In genomic region chr21:14645702-14646101, GRCh38 we compare ENCODE assay signal across 33 cellular contexts.
"Had no signal": no experiment of that assay in that cellular context is flagged by ENCODE, and none has a peak within 500 bp of the region (broad histone marks: within the 10 kb centered on the region; RNA-seq: fewer than 3 reads in every experiment).

No MANE protein-coding gene starts in this region.

- H3K36me3 ChIP-seq: adrenal gland, ascending aorta, brain microvascular endothelial cell, breast epithelium, cardiac muscle cell had no signal

- FAIRE-seq: astrocyte, bronchial epithelial cell had no signal

- H3K4me1 ChIP-seq: adrenal gland, ascending aorta, body of pancreas, breast epithelium had no signal

- H3K9me3 ChIP-seq: adrenal gland, body of pancreas had no signal

- ATAC-seq: activated naive CD4-positive, alpha-beta T cell treated with anti-CD3 and anti-CD28 coated beads, Interleukin-2, amount 50 U/mL, for 72 hours; activated naive CD8-positive, alpha-beta T cell treated with anti-CD3 and anti-CD28 coated beads, Interleukin-2, amount 50 U/mL, for 24 hours; activated T-cell treated with anti-CD3 and anti-CD28 coated beads, Interleukin-2, amount 50 U/mL, for 4 hours; activated T-cell treated with anti-CD3 and anti-CD28 coated beads, Interleukin-2, amount 50 U/mL, for 72 hours; activated T-helper 17 cell treated with anti-CD3 and anti-CD28 coated beads, Interleukin-2, amount 50 U/mL, for 72 hours; body of pancreas had no signal

- DNase-seq: activated effector memory CD4-positive, alpha-beta T cell treated with anti-CD3 and anti-CD28 coated beads, Interleukin-2, amount 50 U/mL, for 16 hours; activated effector memory CD4-positive, alpha-beta T cell treated with Interleukin-2 at 50 U/mL for 16 hours; activated gamma-delta T cell; activated gamma-delta T cell treated with Interleukin-2 at 50 U/mL for 16 hours; activated naive CD4-positive, alpha-beta T cell; activated naive CD4-positive, alpha-beta T cell treated with anti-CD3 and anti-CD28 coated beads for 36 hours; activated naive CD4-positive, alpha-beta T cell treated with anti-CD3 and anti-CD28 coated beads, Interleukin-2, amount 10 ng/mL, durations not matched to agents 7 days and 5 days; activated naive CD4-positive, alpha-beta T cell treated with anti-CD3 and anti-CD28 coated beads, Interleukin-2, amount 50 U/mL, for 16 hours; activated naive CD4-positive, alpha-beta T cell treated with Interleukin-2 at 50 U/mL for 16 hours; activated naive CD8-positive, alpha-beta T cell treated with anti-CD3 and anti-CD28 coated beads for 36 hours; activated naive CD8-positive, alpha-beta T cell treated with anti-CD3 and anti-CD28 coated beads, Interleukin-2, amount 10 ng/mL, durations not matched to agents 7 days and 5 days; activated naive CD8-positive, alpha-beta T cell treated with anti-CD3 and anti-CD28 coated beads, Interleukin-2, amount 50 U/mL, for 24 hours; activated T-cell treated with anti-CD3 and anti-CD28 coated beads, Interleukin-2, amount 50 U/mL, for 1 hour; activated T-cell treated with anti-CD3 and anti-CD28 coated beads, Interleukin-2, amount 50 U/mL, for 24 hours; activated T-cell treated with anti-CD3 and anti-CD28 coated beads, Interleukin-2, amount 50 U/mL, for 4 hours; activated T-cell treated with anti-CD3 and anti-CD28 coated beads, Interleukin-2, amount 50 U/mL, for 48 hours; activated T-cell treated with anti-CD3 and anti-CD28 coated beads, Interleukin-2, amount 50 U/mL, for 72 hours; adrenal gland; amniotic stem cell; amygdala; anterior cingulate cortex; aorta; body of pancreas; brain microvascular endothelial cell; caudate nucleus; cerebellar nuclear complex had no signal

- H3K27ac ChIP-seq: adrenal gland, ascending aorta, body of pancreas, brain microvascular endothelial cell, breast epithelium, cardiac muscle cell had no signal

- H3K4me3 ChIP-seq: adrenal gland, ascending aorta, body of pancreas, breast epithelium, cardiac muscle cell had no signal

- H3K27me3 ChIP-seq: adrenal gland, ascending aorta, body of pancreas, brain microvascular endothelial cell, breast epithelium, cardiac muscle cell had no signal
